ENCODE assay signal across 8 cellular contexts in the genomic region with DNA sequence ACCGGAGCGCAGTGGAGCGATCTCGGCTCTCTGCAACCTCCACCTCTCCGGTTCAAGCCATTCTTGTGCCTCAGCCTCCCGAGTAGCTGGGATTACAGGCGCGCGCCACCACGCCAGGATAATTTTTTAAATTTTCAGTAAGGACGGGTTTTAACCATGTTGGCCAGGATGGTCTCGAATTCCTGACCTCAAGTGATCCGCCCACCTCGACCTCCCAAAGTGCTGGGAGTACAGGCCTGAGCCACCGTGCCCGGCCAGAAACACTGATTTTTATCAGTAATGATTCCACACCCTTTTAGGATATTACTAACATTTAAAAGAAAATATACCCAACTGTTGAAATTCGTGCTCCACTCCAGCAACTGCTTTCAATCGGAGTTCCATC. TPM values are rescaled to one million over a fixed set of nuclear protein-coding genes. Genes with fewer than 3 reads are reported as not detected.
DNase-seq lines count a peak whose midpoint lies in the region; ATAC-seq, FAIRE-seq and TF ChIP-seq lines count a peak whose summit lies in the region.

No MANE protein-coding gene starts in this region.

- H3K4me1 Mint-ChIP-seq in activated CD8-positive, alpha-beta memory T cell treated with anti-CD3 and anti-CD28 coated beads, Interleukin-2, amount 10 ng/mL, durations not matched to agents 7 days and 5 days = peaks cover 12% of the 10 kb centered on the region
- H3K4me1 Mint-ChIP-seq in astrocyte (ENCODE audit: low read depth, unreplicated experiment) = peaks cover 7% of the 10 kb centered on the region

- no peak for DNase-seq in activated CD8-positive, alpha-beta memory T cell treated with anti-CD3 and anti-CD28 coated beads, Interleukin-2, amount 10 ng/mL, durations not matched to agents 7 days and 5 days
- no peak for DNase-seq in activated CD8-positive, alpha-beta memory T cell treated with anti-CD3 and anti-CD28 coated beads for 24 hours
- DNase-seq in astrocyte (ENCODE audit: low read depth) (no peak), thoracic aorta (ENCODE audit: low spot score) (no peak), left colon (no peak), G401 (ENCODE audit: low spot score) (no peak), Kasumi-1 (lab: John Stamatoyannopoulos, UW) (no peak)

- WGBS in liver = 60% methylated on average over 18 of the region's 18 CpGs

- no peak for ATAC-seq in activated CD8-positive, alpha-beta memory T cell treated with anti-CD3 and anti-CD28 coated beads, Interleukin-2, amount 10 ng/mL, durations not matched to agents 7 days and 5 days
- ATAC-seq in thoracic aorta (ENCODE audit: insufficient number of reproducible peaks, low FRiP score, low read depth) (no peak), left colon (no peak)

- H3K27me3 ChIP-seq in astrocyte (ENCODE audit: insufficient read depth, low read length) (no peaks in the 10 kb centered on the region), liver (ENCODE audit: control insufficient read depth in 4 of 4, insufficient read depth in 4 of 4, low read length in 3 of 4) (no peaks in the 10 kb centered on the region), thoracic aorta (replicated peaks; ENCODE audit: insufficient read depth) (no peaks in the 10 kb centered on the region)

- H3K27ac Mint-ChIP-seq in activated CD8-positive, alpha-beta memory T cell treated with anti-CD3 and anti-CD28 coated beads, Interleukin-2, amount 10 ng/mL, durations not matched to agents 7 days and 5 days = no peak overlapping the region
- H3K27ac Mint-ChIP-seq in astrocyte (ENCODE audit: unreplicated experiment) = peak overlapping the region; percentile 47

- peaks cover 4% of the 10 kb centered on the region for H3K36me3 Mint-ChIP-seq in activated CD8-positive, alpha-beta memory T cell treated with anti-CD3 and anti-CD28 coated beads, Interleukin-2, amount 10 ng/mL, durations not matched to agents 7 days and 5 days
- H3K36me3 Mint-ChIP-seq in astrocyte (ENCODE audit: low read depth, unreplicated experiment) = peaks cover 8% of the 10 kb centered on the region

- in situ Hi-C loops in G401 (cut with HindIII; ENCODE audit: low sequenced_read_pairs) = no loop called here

- no peaks in the 10 kb centered on the region for H4K20me1 ChIP-seq in astrocyte (ENCODE audit: insufficient read depth, low read length)

- TF ChIP-seq RAD21 in liver (IDR thresholded peaks at IDR 0.05) = no peak

- CTCF ChIA-PET in activated CD8-positive, alpha-beta memory T cell treated with anti-CD3 and anti-CD28 coated beads, Interleukin-2, amount 10 ng/mL, durations not matched to agents 7 days and 5 days (lab: Charles Lee) = no interaction called here

- H3K4me1 ChIP-seq in astrocyte (ENCODE audit: insufficient read depth, low read length) (no peaks in the 10 kb centered on the region), liver (ENCODE audit: control insufficient read depth in 4 of 4, insufficient read depth in 4 of 4, low read length in 3 of 4) (peaks cover 0 to 10% (median 1%) of the 10 kb centered on the region in 4 donors), thoracic aorta (ENCODE audit: control insufficient read depth in 1 of 2, low read depth in 2 of 2) (peaks cover 5 to 7% of the 10 kb centered on the region in 2 donors)

- H3K4me3 ChIP-seq in astrocyte (ENCODE audit: insufficient read depth, low read depth, low read length) (peak overlapping the region; percentile 80), liver (ENCODE audit: low read depth in 1 of 3, low read length in 3 of 3) (peak overlapping the region; percentile 51 to 94 (median 84)), thoracic aorta (peak overlapping the region; percentile 89)

- no peak overlapping the region for H3K27ac ChIP-seq in astrocyte (ENCODE audit: low read depth, low read length)
- peak overlapping the region; percentile 40 to 86 for H3K27ac ChIP-seq in liver (ENCODE audit: low read depth in 1 of 2, low read length in 2 of 2)
- peak overlapping the region; percentile 64 to 66 for H3K27ac ChIP-seq in thoracic aorta

- H3K4me2 ChIP-seq in astrocyte (ENCODE audit: low read length) = peak overlapping the region; percentile 95

- H3K9ac ChIP-seq in astrocyte (ENCODE audit: low read length) (peak overlapping the region; percentile 80), liver (ENCODE audit: low read depth in 1 of 2, low read length in 2 of 2) (peak overlapping the region; percentile 60 to 77)

- peak overlapping the region; percentile 72 for H3K4me3 Mint-ChIP-seq in activated CD8-positive, alpha-beta memory T cell treated with anti-CD3 and anti-CD28 coated beads, Interleukin-2, amount 10 ng/mL, durations not matched to agents 7 days and 5 days
- H3K4me3 Mint-ChIP-seq in astrocyte (ENCODE audit: unreplicated experiment) = peak overlapping the region; percentile 94

- TF ChIP-seq CTCF in astrocyte (IDR thresholded peaks at IDR 0.05; ENCODE audit: insufficient read depth, low read depth, low read length) (no peak), liver (IDR thresholded peaks at IDR 0.05; ENCODE audit: low read depth, low read length, missing input control) (no peak), thoracic aorta (IDR thresholded peaks at IDR 0.05) (no peak)

- H3K36me3 ChIP-seq in astrocyte (ENCODE audit: insufficient read depth, low read length) (no peaks in the 10 kb centered on the region), liver (ENCODE audit: control insufficient read depth in 4 of 4, insufficient read depth in 3 of 4, low read depth in 1 of 4, low read length in 3 of 4) (peaks cover 0 to 5% (median 0%) of the 10 kb centered on the region in 4 donors), thoracic aorta (no peaks in the 10 kb centered on the region)

- intact Hi-C loops in left colon (cut with DNase I, micrococcal nuclease) = loop anchor here in 1 of 2 donors (5.0 kb wide), 1 partner anchor 185 kb away; no protein-coding TSS in a partner anchor

- no peaks in the 10 kb centered on the region for H3K79me2 ChIP-seq in astrocyte (ENCODE audit: insufficient read depth, low read length)

- peak overlapping the region; percentile 91 for H2AFZ ChIP-seq in astrocyte (ENCODE audit: low read depth, low read length)

- H3K9me3 ChIP-seq in astrocyte (ENCODE audit: insufficient read depth, low read depth, low read length) (no peaks in the 10 kb centered on the region), liver (ENCODE audit: control insufficient read depth in 4 of 4, low read length in 3 of 4) (no peaks in the 10 kb centered on the region), thoracic aorta (peaks cover 5% of the 10 kb centered on the region)

- no peaks in the 10 kb centered on the region for H3K9me3 Mint-ChIP-seq in activated CD8-positive, alpha-beta memory T cell treated with anti-CD3 and anti-CD28 coated beads, Interleukin-2, amount 10 ng/mL, durations not matched to agents 7 days and 5 days (ENCODE audit: low read depth)
- peaks cover under 1% of the 10 kb centered on the region for H3K9me3 Mint-ChIP-seq in astrocyte (ENCODE audit: unreplicated experiment)

- no peak for FAIRE-seq in astrocyte (lab: Jason Lieb, UNC)

- H3K27me3 Mint-ChIP-seq in activated CD8-positive, alpha-beta memory T cell treated with anti-CD3 and anti-CD28 coated beads, Interleukin-2, amount 10 ng/mL, durations not matched to agents 7 days and 5 days = peaks cover 50% of the 10 kb centered on the region
- H3K27me3 Mint-ChIP-seq in astrocyte (ENCODE audit: low read depth, unreplicated experiment) = no peaks in the 10 kb centered on the region

TF ChIP-seq in liver, 16 proteins besides CTCF, POLR2A, EP300 and RAD21 (continues in another document):
- TF ChIP-seq GABPA (IDR thresholded peaks at IDR 0.05 in 1 of 2, conservative IDR thresholded peaks at IDR 0.05 in 1 of 2) (no peak), RXRA (IDR thresholded peaks at IDR 0.05) (no peak), JUND (IDR thresholded peaks at IDR 0.05) (no peak), EGR1 (IDR thresholded peaks at IDR 0.05; ENCODE audit: low read depth in 2 of 2) (no peak), FOXA1 (IDR thresholded peaks at IDR 0.05) (no peak)
- TF ChIP-seq, protein P1, sequence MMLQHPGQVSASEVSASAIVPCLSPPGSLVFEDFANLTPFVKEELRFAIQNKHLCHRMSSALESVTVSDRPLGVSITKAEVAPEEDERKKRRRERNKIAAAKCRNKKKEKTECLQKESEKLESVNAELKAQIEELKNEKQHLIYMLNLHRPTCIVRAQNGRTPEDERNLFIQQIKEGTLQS (IDR thresholded peaks at IDR 0.05) = no peak
- TF ChIP-seq, protein P2, sequence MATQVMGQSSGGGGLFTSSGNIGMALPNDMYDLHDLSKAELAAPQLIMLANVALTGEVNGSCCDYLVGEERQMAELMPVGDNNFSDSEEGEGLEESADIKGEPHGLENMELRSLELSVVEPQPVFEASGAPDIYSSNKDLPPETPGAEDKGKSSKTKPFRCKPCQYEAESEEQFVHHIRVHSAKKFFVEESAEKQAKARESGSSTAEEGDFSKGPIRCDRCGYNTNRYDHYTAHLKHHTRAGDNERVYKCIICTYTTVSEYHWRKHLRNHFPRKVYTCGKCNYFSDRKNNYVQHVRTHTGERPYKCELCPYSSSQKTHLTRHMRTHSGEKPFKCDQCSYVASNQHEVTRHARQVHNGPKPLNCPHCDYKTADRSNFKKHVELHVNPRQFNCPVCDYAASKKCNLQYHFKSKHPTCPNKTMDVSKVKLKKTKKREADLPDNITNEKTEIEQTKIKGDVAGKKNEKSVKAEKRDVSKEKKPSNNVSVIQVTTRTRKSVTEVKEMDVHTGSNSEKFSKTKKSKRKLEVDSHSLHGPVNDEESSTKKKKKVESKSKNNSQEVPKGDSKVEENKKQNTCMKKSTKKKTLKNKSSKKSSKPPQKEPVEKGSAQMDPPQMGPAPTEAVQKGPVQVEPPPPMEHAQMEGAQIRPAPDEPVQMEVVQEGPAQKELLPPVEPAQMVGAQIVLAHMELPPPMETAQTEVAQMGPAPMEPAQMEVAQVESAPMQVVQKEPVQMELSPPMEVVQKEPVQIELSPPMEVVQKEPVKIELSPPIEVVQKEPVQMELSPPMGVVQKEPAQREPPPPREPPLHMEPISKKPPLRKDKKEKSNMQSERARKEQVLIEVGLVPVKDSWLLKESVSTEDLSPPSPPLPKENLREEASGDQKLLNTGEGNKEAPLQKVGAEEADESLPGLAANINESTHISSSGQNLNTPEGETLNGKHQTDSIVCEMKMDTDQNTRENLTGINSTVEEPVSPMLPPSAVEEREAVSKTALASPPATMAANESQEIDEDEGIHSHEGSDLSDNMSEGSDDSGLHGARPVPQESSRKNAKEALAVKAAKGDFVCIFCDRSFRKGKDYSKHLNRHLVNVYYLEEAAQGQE (IDR thresholded peaks at IDR 0.05) = no peak

RNA-seq across cellular contexts. Expression of gene FAM151B, which starts 0.5 kb away (rescaled TPM):
- under 1 TPM in 1 of 2 experiments, not detected in 1; 0.12 TPM for total RNA-seq in activated CD8-positive, alpha-beta memory T cell treated with anti-CD3 and anti-CD28 coated beads, Interleukin-2, amount 10 ng/mL, durations not matched to agents 7 days and 5 days
- total RNA-seq in astrocyte (2.9 and 4.4 TPM in 2 replicates), liver (1 to 10 TPM; 2.0 to 3.0 TPM), thoracic aorta (1 to 10 TPM; 3.9 to 7.4 TPM), left colon (1 to 10 TPM; 1.6 to 1.7 TPM)
- polyA plus RNA-seq in liver = under 1 TPM; 0.43 to 0.71 TPM
- 0.49 and 1.1 TPM in 2 replicates for total RNA-seq in G401 (2014; rRNA removed; shearing (Covaris generic))
